Comparison of ENCODE assay signal across 1 cellular context in the genomic region with DNA sequence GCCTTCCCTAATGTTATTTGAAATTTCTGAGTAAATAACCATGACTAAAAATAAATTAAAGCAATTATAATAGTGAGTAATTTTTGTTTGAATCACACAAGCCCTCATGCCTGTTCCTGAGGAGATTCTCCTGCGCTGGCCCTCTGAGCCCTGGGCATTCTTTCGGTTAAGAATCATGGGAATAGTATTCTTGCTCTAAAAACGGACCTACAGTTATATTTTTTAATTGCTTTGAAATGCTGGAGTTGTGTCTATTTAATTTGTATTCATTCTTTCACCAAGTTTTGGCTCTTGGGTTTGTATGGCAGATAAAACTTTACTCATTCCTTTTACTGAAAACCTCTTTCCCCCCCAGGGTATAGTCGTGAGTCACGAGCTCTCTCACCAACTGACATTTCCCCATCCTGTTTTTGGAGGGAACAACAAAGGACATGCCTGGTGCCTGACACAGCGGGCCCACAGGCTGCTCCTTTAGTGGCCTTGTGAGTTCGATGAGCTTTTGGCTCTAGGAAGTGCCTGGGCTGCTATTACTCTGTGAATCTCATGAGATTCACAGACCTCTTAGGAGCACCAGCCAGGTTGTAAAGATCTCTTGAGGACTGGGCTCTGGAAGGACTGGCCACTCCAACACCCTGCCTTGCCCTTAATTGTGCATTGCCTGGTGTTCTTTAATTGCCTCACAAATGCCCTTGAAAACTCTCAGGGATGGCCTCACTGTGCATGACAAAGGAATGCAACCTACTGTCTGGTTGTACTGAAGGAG.
TF ChIP-seq lines count a peak whose summit lies in the region.

No MANE protein-coding gene starts in this region.

TF ChIP-seq in IMR-90, 13 proteins besides CTCF, POLR2A, EP300 and RAD21 (continued from another document):
- TF ChIP-seq SMC3 (IDR thresholded peaks at IDR 0.05; ENCODE audit: low read depth, low read length): 0 out of 2 replicates have a peak, but pooled peaks have one; percentile 3
- TF ChIP-seq NFE2L2 (IDR thresholded peaks at IDR 0.05; ENCODE audit: low read depth, low read length): no peak
- TF ChIP-seq CEBPB (IDR thresholded peaks at IDR 0.05; ENCODE audit: low read depth, low read length): peak; percentile 72
- peak; percentile 73 for TF ChIP-seq FOS (IDR thresholded peaks at IDR 0.05; ENCODE audit: low read depth, low read length)
- TF ChIP-seq, protein P1, sequence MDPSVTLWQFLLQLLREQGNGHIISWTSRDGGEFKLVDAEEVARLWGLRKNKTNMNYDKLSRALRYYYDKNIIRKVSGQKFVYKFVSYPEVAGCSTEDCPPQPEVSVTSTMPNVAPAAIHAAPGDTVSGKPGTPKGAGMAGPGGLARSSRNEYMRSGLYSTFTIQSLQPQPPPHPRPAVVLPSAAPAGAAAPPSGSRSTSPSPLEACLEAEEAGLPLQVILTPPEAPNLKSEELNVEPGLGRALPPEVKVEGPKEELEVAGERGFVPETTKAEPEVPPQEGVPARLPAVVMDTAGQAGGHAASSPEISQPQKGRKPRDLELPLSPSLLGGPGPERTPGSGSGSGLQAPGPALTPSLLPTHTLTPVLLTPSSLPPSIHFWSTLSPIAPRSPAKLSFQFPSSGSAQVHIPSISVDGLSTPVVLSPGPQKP (IDR thresholded peaks at IDR 0.05; ENCODE audit: borderline replicate concordance, low read depth, low read length): no peak
- no peak for TF ChIP-seq MAZ (IDR thresholded peaks at IDR 0.05; ENCODE audit: borderline replicate concordance, low read depth, low read length)
- TF ChIP-seq MXI1 (IDR thresholded peaks at IDR 0.05; ENCODE audit: borderline replicate concordance, low read depth, low read length): peak; percentile 56; the same call in 1 of the 2 replicates
